In genomic region chr10:28637346-28637745, GRCh38 we compare ENCODE assay signal across 24 cellular contexts. TPM values are rescaled to one million over a fixed set of nuclear protein-coding genes. Genes with fewer than 3 reads are reported as not detected.
DNase-seq lines count a peak whose midpoint lies in the region; ATAC-seq and TF ChIP-seq lines count a peak whose summit lies in the region.
"Had no signal": no experiment of that assay in that cellular context is flagged by ENCODE, and none has a peak within 500 bp of the region (broad histone marks: within the 10 kb centered on the region; RNA-seq: fewer than 3 reads in every experiment).

No MANE protein-coding gene starts in this region.

- no peak for TF ChIP-seq CTCF in WERI-Rb-1 (IDR thresholded peaks at IDR 0.05; ENCODE audit: low read depth, low read length)

- no peak overlapping the region for H3K27ac ChIP-seq in WERI-Rb-1
- no peak overlapping the region for H3K27ac ChIP-seq in aorta (ENCODE audit: low read depth in 1 of 2, low read length in 2 of 2)
- H3K27ac ChIP-seq: A549; BLaER1 treated with 17β-estradiol and CSF1 and Interleukin-3, amounts not matched to agents 10 nM and 100 nM; GM23248 had no signal

- peak; percentile 73 for DNase-seq in D341Med (ENCODE audit: low spot score)
- peak; percentile 9 for DNase-seq in NCI-H524 treated with DMSO at 0.1 percent for 48 hours (lab: John Stamatoyannopoulos, UW)
- peak; percentile 46 for DNase-seq in WERI-Rb-1
- peak; percentile 60 for DNase-seq in mesenteric fat pad (ENCODE audit: low spot score)
- no peak for DNase-seq in H7
- DNase-seq in aorta = no peak
- DNase-seq in MV-4-11 (lab: John Stamatoyannopoulos, UW) = no peak
- DNase-seq: 8988T; ACHN; AML-193; BE2C; Calu3; CD4-positive, alpha-beta T cell; COR-L47; DMS 273 treated with DMSO at 0.1 percent for 48 hours; DMS79; EL; GDM1; GM23248; HFFc6 had no signal

- no peaks in the 10 kb centered on the region for H3K9me3 ChIP-seq in WERI-Rb-1 (ENCODE audit: severe bottlenecking)
- no peaks in the 10 kb centered on the region for H3K9me3 ChIP-seq in aorta (ENCODE audit: control insufficient read depth, low read length)
- H3K9me3 ChIP-seq: A549, BE2C, HAP-1 had no signal

- no peaks in the 10 kb centered on the region for H3K36me3 ChIP-seq in WERI-Rb-1
- no peaks in the 10 kb centered on the region for H3K36me3 ChIP-seq in H7 (replicated peaks; ENCODE audit: control insufficient read depth, insufficient read depth, low read length)
- no peaks in the 10 kb centered on the region for H3K36me3 ChIP-seq in aorta (ENCODE audit: control insufficient read depth in 1 of 2, insufficient read depth in 2 of 2, low read length in 1 of 2)
- H3K36me3 ChIP-seq: BE2C; BLaER1 treated with 17β-estradiol and CSF1 and Interleukin-3, amounts not matched to agents 10 nM and 100 nM; HAP-1 had no signal

- H3K27me3 ChIP-seq in WERI-Rb-1 (ENCODE audit: insufficient read depth, low read depth, severe bottlenecking) = no peaks in the 10 kb centered on the region
- H3K27me3 ChIP-seq in H7 (ENCODE audit: control insufficient read depth, insufficient read depth, low read length) = no peaks in the 10 kb centered on the region
- H3K27me3 ChIP-seq in aorta (ENCODE audit: control insufficient read depth in 1 of 2, insufficient read depth in 2 of 2, low read length in 1 of 2) = no peaks in the 10 kb centered on the region
- H3K27me3 ChIP-seq: BE2C; BLaER1 treated with 17β-estradiol and CSF1 and Interleukin-3, amounts not matched to agents 10 nM and 100 nM had no signal

- 58 to 59% methylated on average over 5 of the region's 5 CpGs for WGBS in aorta, 2 donors

- ATAC-seq in aorta (ENCODE audit: low FRiP score) = no peak
- ATAC-seq: A549, GM12878 had no signal

- H3K4me3 ChIP-seq in WERI-Rb-1 (ENCODE audit: low read depth, low read length) (no peak overlapping the region), H7 (ENCODE audit: insufficient read depth, low read depth, low read length) (no peak overlapping the region), aorta (ENCODE audit: low read length in 2 of 2) (no peak overlapping the region)
- H3K4me3 ChIP-seq: A549; BLaER1 treated with 17β-estradiol and CSF1 and Interleukin-3, amounts not matched to agents 10 nM and 100 nM; GM12878; GM23248; HAP-1 had no signal

- no peaks in the 10 kb centered on the region for H3K4me1 ChIP-seq in aorta (ENCODE audit: control insufficient read depth in 1 of 2, insufficient read depth in 2 of 2, low read length in 2 of 2)
- H3K4me1 ChIP-seq: BE2C; BLaER1 treated with 17β-estradiol and CSF1 and Interleukin-3, amounts not matched to agents 10 nM and 100 nM; HAP-1 had no signal

- intact Hi-C loops in aorta (cut with DNase I) = no loop called here

RNA-seq across cellular contexts. Expression of gene BAMBI, which starts 40.0 kb away (rescaled TPM):
- 14.3 TPM for total RNA-seq in mesenteric fat pad
- total RNA-seq in H7 (2014; rRNA removed; shearing (Covaris generic)) = 74.9 and 79.1 TPM in 2 replicates
- 10 to 100 TPM; 18.3 to 34.5 TPM for total RNA-seq in aorta
- 10 to 100 TPM in 1 of 2 donors, 1 to 10 TPM in 1; 4.8 to 18.6 TPM for polyA plus RNA-seq in aorta

Comparison
In these comparisons a context has a peak if more than half of its experiments do, and no peak if none do; other contexts are left out.
1. DNase-seq: peak in D341Med (single experiment), NCI-H524 treated with DMSO at 0.1 percent for 48 hours (single experiment), WERI-Rb-1 (single experiment) and mesenteric fat pad (single experiment); none in H7 (single experiment), aorta (0 of 2) and MV-4-11 (single experiment).